8 cellular contexts compared by ENCODE assay signal in the genomic region with DNA sequence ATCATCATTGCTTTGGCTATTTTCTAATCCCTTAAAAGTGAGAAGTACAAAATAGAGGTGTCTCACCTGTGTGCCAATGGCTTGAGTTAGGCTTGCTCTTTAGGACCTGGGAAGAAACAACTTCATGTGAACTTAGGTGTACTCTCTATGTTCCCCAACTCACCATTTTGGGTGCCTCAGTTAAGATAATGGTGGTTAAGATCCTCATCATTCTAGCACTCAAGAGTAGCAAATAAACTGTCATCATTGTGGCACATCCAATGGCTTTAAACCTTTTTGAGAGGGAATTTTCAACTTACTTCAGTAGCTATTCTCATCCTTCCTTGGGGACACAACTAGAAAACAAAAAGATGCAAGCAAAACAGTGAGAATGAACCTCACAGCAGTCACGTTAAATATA. TPM values are rescaled to one million over a fixed set of nuclear protein-coding genes. Genes with fewer than 3 reads are reported as not detected.
DNase-seq lines count a peak whose midpoint lies in the region; ATAC-seq and TF ChIP-seq lines count a peak whose summit lies in the region.

No MANE protein-coding gene starts in this region.

- ATAC-seq in heart right ventricle (no peak), Right ventricle myocardium superior (ENCODE audit: poor library complexity) (no peak), left lung (no peak), upper lobe of left lung (ENCODE audit: low FRiP score in 2 of 2) (no peak)
- ATAC-seq in activated naive CD8-positive, alpha-beta T cell treated with anti-CD3 and anti-CD28 coated beads, Interleukin-2, amount 10 ng/mL, durations not matched to agents 7 days and 5 days (ENCODE audit: low read depth) = no peak

- H3K4me1 ChIP-seq in heart right ventricle = peaks cover 4 to 62% (median 54%) of the 10 kb centered on the region in 9 donors
- peaks cover 30 to 66% of the 10 kb centered on the region in 2 donors for H3K4me1 ChIP-seq in left lung
- H3K4me1 ChIP-seq in upper lobe of left lung = peaks cover 35 to 55% (median 46%) of the 10 kb centered on the region in 4 donors

- intact Hi-C loops in heart right ventricle (cut with DNase I) = loop anchor here in 3 of 10 donors (2.0 to 10.0 kb wide), 4 partner anchors 39 to 288 kb away; a partner anchor contains a TSS
- intact Hi-C loops in Right ventricle myocardium superior (cut with DNase I) = loop anchor here (5.0 to 10.0 kb wide), 2 partner anchors 98 to 389 kb away; a partner anchor contains a TSS
- intact Hi-C loops in left lung (cut with DNase I) = no loop called here

- POLR2A ChIA-PET in activated naive CD8-positive, alpha-beta T cell treated with anti-CD3 and anti-CD28 coated beads, Interleukin-2, amount 10 ng/mL, durations not matched to agents 7 days and 5 days (lab: Charles Lee) = interaction anchor here (2.6 kb wide), 1 partner anchor 42 kb away, joined by 10 read pairs; a partner anchor contains a TSS

- H3K4me3 Mint-ChIP-seq in activated naive CD8-positive, alpha-beta T cell treated with anti-CD3 and anti-CD28 coated beads, Interleukin-2, amount 10 ng/mL, durations not matched to agents 7 days and 5 days = peak overlapping the region; percentile 97

- H3K27ac ChIP-seq in heart right ventricle (peak overlapping the region in 6 of 10 donors; percentile 97 to 99 (median 98)), left lung (peak overlapping the region; percentile 26 to 99), upper lobe of left lung (peak overlapping the region in 2 of 4 donors; percentile 97 to 98)

- H3K36me3 ChIP-seq in heart right ventricle = peaks cover 0 to 71% (median 45%) of the 10 kb centered on the region in 9 donors
- peaks cover 3 to 59% of the 10 kb centered on the region in 2 donors for H3K36me3 ChIP-seq in left lung
- H3K36me3 ChIP-seq in upper lobe of left lung = peaks cover 15 to 54% (median 29%) of the 10 kb centered on the region in 4 donors

- no peak for TF ChIP-seq EP300 in upper lobe of left lung (IDR thresholded peaks at IDR 0.05)

- TF ChIP-seq CTCF in heart right ventricle (IDR thresholded peaks at IDR 0.05) (no peak), left lung (IDR thresholded peaks at IDR 0.05) (no peak), upper lobe of left lung (IDR thresholded peaks at IDR 0.05) (no peak)

- no peaks in the 10 kb centered on the region for H3K9me3 Mint-ChIP-seq in activated naive CD8-positive, alpha-beta T cell treated with anti-CD3 and anti-CD28 coated beads, Interleukin-2, amount 10 ng/mL, durations not matched to agents 7 days and 5 days

- H3K9me3 ChIP-seq in heart right ventricle (no peaks in the 10 kb centered on the region), left lung (no peaks in the 10 kb centered on the region), upper lobe of left lung (no peaks in the 10 kb centered on the region)

- H3K27ac Mint-ChIP-seq in activated naive CD8-positive, alpha-beta T cell treated with anti-CD3 and anti-CD28 coated beads, Interleukin-2, amount 10 ng/mL, durations not matched to agents 7 days and 5 days = peak overlapping the region; percentile 95

- DNase-seq in heart right ventricle (no peak), Right ventricle myocardium superior (no peak), left lung (no peak), upper lobe of left lung (no peak), nucleus accumbens (lab: John Stamatoyannopoulos, UW) (no peak), GM03348 (ENCODE audit: low spot score) (no peak), SHP77 treated with DMSO at 0.1 percent for 48 hours (lab: John Stamatoyannopoulos, UW) (no peak)
- no peak for DNase-seq in activated naive CD8-positive, alpha-beta T cell treated with anti-CD3 and anti-CD28 coated beads, Interleukin-2, amount 10 ng/mL, durations not matched to agents 7 days and 5 days

- no peaks in the 10 kb centered on the region for H3K27me3 Mint-ChIP-seq in activated naive CD8-positive, alpha-beta T cell treated with anti-CD3 and anti-CD28 coated beads, Interleukin-2, amount 10 ng/mL, durations not matched to agents 7 days and 5 days

- 43% methylated on average over 1 of the region's 1 CpG for WGBS in heart right ventricle, 2 donors
- WGBS in upper lobe of left lung, 2 donors = 15 to 33% methylated on average over 1 of the region's 1 CpG

- peaks cover 57% of the 10 kb centered on the region for H3K4me1 Mint-ChIP-seq in activated naive CD8-positive, alpha-beta T cell treated with anti-CD3 and anti-CD28 coated beads, Interleukin-2, amount 10 ng/mL, durations not matched to agents 7 days and 5 days

- H3K4me3 ChIP-seq in heart right ventricle (peak overlapping the region in 8 of 10 donors; percentile 61 to 90 (median 87)), left lung (peak overlapping the region; percentile 72 to 87), upper lobe of left lung (peak overlapping the region in 3 of 4 donors; percentile 72 to 80 (median 79))

- H3K36me3 Mint-ChIP-seq in activated naive CD8-positive, alpha-beta T cell treated with anti-CD3 and anti-CD28 coated beads, Interleukin-2, amount 10 ng/mL, durations not matched to agents 7 days and 5 days = peaks cover 48% of the 10 kb centered on the region

- H3K27me3 ChIP-seq in heart right ventricle (no peaks in the 10 kb centered on the region), left lung (no peaks in the 10 kb centered on the region), upper lobe of left lung (no peaks in the 10 kb centered on the region)

- TF ChIP-seq POLR2A in upper lobe of left lung (IDR thresholded peaks at IDR 0.05) = no peak

RNA-seq across cellular contexts. Expression of a gene that starts 1.3 kb away (rescaled TPM):
- 10 to 100 TPM; 33.1 to 74.1 (median 42.4) TPM for total RNA-seq in heart right ventricle
- polyA plus RNA-seq in heart right ventricle = 100 to 1,000 TPM; 150 to 151 TPM
- total RNA-seq in Right ventricle myocardium superior = 50.2 TPM
- total RNA-seq in activated naive CD8-positive, alpha-beta T cell treated with anti-CD3 and anti-CD28 coated beads, Interleukin-2, amount 10 ng/mL, durations not matched to agents 7 days and 5 days = 100 to 1,000 TPM; 421 to 434 TPM
- 100 to 1,000 TPM; 260 to 261 TPM for total RNA-seq in left lung
- total RNA-seq in upper lobe of left lung = 100 to 1,000 TPM; 169 to 367 (median 271) TPM

RNA-seq across cellular contexts. Expression of a gene that starts 1.7 kb away (rescaled TPM):
- total RNA-seq in heart right ventricle = 10 to 100 TPM in 8 of 10 donors, 1 to 10 TPM in 2; 8.5 to 15.2 (median 11.3) TPM
- 1 to 10 TPM in 1 of 2 donors, under 1 TPM in 1; 0.55 to 3.4 TPM for polyA plus RNA-seq in heart right ventricle
- 6.9 TPM for total RNA-seq in Right ventricle myocardium superior
- total RNA-seq in activated naive CD8-positive, alpha-beta T cell treated with anti-CD3 and anti-CD28 coated beads, Interleukin-2, amount 10 ng/mL, durations not matched to agents 7 days and 5 days = 10 to 100 TPM; 16.2 to 16.4 TPM
- 10 to 100 TPM; 10.0 to 11.6 TPM for total RNA-seq in left lung
- 10 to 100 TPM in 4 of 6 donors, 1 to 10 TPM in 2; 5.3 to 17.8 (median 12.0) TPM for total RNA-seq in upper lobe of left lung

RNA-seq across cellular contexts. Expression of a gene that starts 41.8 kb away (rescaled TPM):
- total RNA-seq in heart right ventricle (1 to 10 TPM; 2.4 to 7.0 (median 3.5) TPM), Right ventricle myocardium superior (2.6 TPM), left lung (1 to 10 TPM; 7.2 to 8.3 TPM), upper lobe of left lung (1 to 10 TPM; 1.8 to 8.4 (median 4.4) TPM)
- 1 to 10 TPM; 1.7 to 2.0 TPM for polyA plus RNA-seq in heart right ventricle
- 10 to 100 TPM; 33.9 to 34.0 TPM for total RNA-seq in activated naive CD8-positive, alpha-beta T cell treated with anti-CD3 and anti-CD28 coated beads, Interleukin-2, amount 10 ng/mL, durations not matched to agents 7 days and 5 days

RNA-seq across cellular contexts. Expression of a gene that starts 42.0 kb away (rescaled TPM):
- total RNA-seq in heart right ventricle (10 to 100 TPM; 11.3 to 22.8 (median 16.0) TPM), Right ventricle myocardium superior (12.9 TPM), left lung (10 to 100 TPM; 20.5 to 21.1 TPM), upper lobe of left lung (10 to 100 TPM in 5 of 6 donors, 1 to 10 TPM in 1; 7.3 to 19.1 (median 12.5) TPM)
- 1 to 10 TPM; 5.0 to 7.2 TPM for polyA plus RNA-seq in heart right ventricle
- 10 to 100 TPM; 21.6 to 22.5 TPM for total RNA-seq in activated naive CD8-positive, alpha-beta T cell treated with anti-CD3 and anti-CD28 coated beads, Interleukin-2, amount 10 ng/mL, durations not matched to agents 7 days and 5 days

RNA-seq across cellular contexts. Expression of a gene that starts 50.7 kb away (rescaled TPM):
- total RNA-seq in heart right ventricle (under 1 TPM in 2 of 10 donors, not detected in 8; 0.34 to 0.44 TPM), Right ventricle myocardium superior (0.51 TPM), left lung (under 1 TPM; 0.29 to 0.44 TPM), upper lobe of left lung (1 to 10 TPM in 1 of 6 donors, under 1 TPM in 1, not detected in 4; 0.26 to 1.5 TPM)
- polyA plus RNA-seq in heart right ventricle = under 1 TPM in 1 of 2 donors, not detected in 1; 0.20 TPM
- total RNA-seq in activated naive CD8-positive, alpha-beta T cell treated with anti-CD3 and anti-CD28 coated beads, Interleukin-2, amount 10 ng/mL, durations not matched to agents 7 days and 5 days = not detected
